In the genomic region with DNA sequence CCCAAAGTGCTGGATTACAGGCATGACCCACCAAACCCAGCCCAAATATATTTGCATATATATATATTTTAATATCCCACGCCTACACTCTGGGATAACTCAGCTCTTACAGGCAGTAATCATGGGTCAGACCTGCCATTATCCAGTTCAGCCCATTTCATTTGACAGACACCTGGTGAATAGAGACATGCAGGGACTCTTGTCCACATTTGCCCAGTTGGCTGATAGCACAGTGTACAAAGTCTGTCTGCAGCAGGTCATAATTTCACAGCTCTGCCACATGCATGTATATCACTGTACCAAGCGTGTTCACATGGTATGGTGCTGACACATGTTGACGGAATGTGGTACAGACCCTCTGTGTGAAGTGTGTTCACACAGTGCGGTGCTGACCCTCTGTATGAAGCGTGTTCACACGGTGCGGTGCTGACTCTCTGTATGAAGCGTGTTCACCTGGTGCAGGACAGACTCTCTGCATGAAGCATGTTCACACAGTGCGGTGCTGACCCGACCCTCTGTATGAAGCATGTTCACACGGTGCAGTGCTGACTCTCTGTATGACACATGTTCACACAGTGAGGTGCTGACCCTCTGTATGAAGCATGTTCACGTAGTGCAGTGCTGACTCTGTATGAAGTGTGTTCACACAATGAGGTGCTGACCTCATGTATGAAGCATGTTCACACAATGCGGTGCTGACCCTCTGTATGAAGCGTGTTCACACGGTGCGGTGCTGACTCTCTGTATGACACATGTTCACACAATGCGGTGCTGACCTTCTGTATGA, we compare ENCODE assay signal across 1 cellular context.
TF ChIP-seq lines count a peak whose summit lies in the region.

No MANE protein-coding gene starts in this region.

TF ChIP-seq in HepG2, 621 proteins besides CTCF, POLR2A, EP300 and RAD21 (continued from another document and continues in another):
- TF ChIP-seq, protein P1, sequence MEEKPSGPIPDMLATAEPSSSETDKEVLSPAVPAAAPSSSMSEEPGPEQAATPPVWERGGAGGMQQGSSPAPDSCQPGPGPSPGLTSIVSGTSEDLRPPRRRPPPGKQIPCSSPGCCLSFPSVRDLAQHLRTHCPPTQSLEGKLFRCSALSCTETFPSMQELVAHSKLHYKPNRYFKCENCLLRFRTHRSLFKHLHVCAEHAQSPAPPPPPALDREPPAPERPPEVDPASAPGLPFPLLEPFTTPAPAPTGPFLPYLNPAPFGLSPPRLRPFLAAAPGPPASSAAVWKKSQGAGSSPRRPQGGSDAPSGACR (CRISPR knock-in tag; IDR thresholded peaks at IDR 0.05) = no peak
- TF ChIP-seq ARID2 (CRISPR knock-in tag; IDR thresholded peaks at IDR 0.05; ENCODE audit: borderline replicate concordance) (no peak), ZNF605 (CRISPR knock-in tag; IDR thresholded peaks at IDR 0.05) (0 out of 2 replicates have a peak, but pooled peaks have one; percentile 38), MLLT10 (CRISPR knock-in tag; IDR thresholded peaks at IDR 0.05) (no peak), ZFYVE20 (CRISPR knock-in tag; IDR thresholded peaks at IDR 0.05; ENCODE audit: borderline replicate concordance, low read depth) (no peak), AHR (CRISPR knock-in tag; IDR thresholded peaks at IDR 0.05) (no peak), TP53 (CRISPR knock-in tag; conservative IDR thresholded peaks at IDR 0.05) (no peak), ISX (CRISPR knock-in tag; conservative IDR thresholded peaks at IDR 0.05) (no peak), FOSL2 (CRISPR knock-in tag; IDR thresholded peaks at IDR 0.05) (0 out of 2 replicates have a peak, but pooled peaks have one; percentile 22), GABPA (IDR thresholded peaks at IDR 0.05; ENCODE audit: low read depth, low read length) (no peak), GABPA (CRISPR knock-in tag; IDR thresholded peaks at IDR 0.05; ENCODE audit: low read depth) (no peak), FOXM1 (CRISPR knock-in tag; IDR thresholded peaks at IDR 0.05) (no peak), ZNF629 (CRISPR knock-in tag; conservative IDR thresholded peaks at IDR 0.05) (peak; percentile 57), ZNF788 (CRISPR knock-in tag; IDR thresholded peaks at IDR 0.05; ENCODE audit: borderline replicate concordance) (no peak), ZNF292 (CRISPR knock-in tag; IDR thresholded peaks at IDR 0.05; ENCODE audit: borderline replicate concordance, low read depth) (0 out of 2 replicates have a peak, but pooled peaks have one; percentile 25), NAIF1 (CRISPR knock-in tag; IDR thresholded peaks at IDR 0.05; ENCODE audit: borderline replicate concordance) (no peak), ZNF207 (IDR thresholded peaks at IDR 0.05; ENCODE audit: borderline replicate concordance) (no peak), SALL1 (CRISPR knock-in tag; IDR thresholded peaks at IDR 0.05) (peak; percentile 38; the same call in 1 of the 2 replicates)
- TF ChIP-seq, protein P2, sequence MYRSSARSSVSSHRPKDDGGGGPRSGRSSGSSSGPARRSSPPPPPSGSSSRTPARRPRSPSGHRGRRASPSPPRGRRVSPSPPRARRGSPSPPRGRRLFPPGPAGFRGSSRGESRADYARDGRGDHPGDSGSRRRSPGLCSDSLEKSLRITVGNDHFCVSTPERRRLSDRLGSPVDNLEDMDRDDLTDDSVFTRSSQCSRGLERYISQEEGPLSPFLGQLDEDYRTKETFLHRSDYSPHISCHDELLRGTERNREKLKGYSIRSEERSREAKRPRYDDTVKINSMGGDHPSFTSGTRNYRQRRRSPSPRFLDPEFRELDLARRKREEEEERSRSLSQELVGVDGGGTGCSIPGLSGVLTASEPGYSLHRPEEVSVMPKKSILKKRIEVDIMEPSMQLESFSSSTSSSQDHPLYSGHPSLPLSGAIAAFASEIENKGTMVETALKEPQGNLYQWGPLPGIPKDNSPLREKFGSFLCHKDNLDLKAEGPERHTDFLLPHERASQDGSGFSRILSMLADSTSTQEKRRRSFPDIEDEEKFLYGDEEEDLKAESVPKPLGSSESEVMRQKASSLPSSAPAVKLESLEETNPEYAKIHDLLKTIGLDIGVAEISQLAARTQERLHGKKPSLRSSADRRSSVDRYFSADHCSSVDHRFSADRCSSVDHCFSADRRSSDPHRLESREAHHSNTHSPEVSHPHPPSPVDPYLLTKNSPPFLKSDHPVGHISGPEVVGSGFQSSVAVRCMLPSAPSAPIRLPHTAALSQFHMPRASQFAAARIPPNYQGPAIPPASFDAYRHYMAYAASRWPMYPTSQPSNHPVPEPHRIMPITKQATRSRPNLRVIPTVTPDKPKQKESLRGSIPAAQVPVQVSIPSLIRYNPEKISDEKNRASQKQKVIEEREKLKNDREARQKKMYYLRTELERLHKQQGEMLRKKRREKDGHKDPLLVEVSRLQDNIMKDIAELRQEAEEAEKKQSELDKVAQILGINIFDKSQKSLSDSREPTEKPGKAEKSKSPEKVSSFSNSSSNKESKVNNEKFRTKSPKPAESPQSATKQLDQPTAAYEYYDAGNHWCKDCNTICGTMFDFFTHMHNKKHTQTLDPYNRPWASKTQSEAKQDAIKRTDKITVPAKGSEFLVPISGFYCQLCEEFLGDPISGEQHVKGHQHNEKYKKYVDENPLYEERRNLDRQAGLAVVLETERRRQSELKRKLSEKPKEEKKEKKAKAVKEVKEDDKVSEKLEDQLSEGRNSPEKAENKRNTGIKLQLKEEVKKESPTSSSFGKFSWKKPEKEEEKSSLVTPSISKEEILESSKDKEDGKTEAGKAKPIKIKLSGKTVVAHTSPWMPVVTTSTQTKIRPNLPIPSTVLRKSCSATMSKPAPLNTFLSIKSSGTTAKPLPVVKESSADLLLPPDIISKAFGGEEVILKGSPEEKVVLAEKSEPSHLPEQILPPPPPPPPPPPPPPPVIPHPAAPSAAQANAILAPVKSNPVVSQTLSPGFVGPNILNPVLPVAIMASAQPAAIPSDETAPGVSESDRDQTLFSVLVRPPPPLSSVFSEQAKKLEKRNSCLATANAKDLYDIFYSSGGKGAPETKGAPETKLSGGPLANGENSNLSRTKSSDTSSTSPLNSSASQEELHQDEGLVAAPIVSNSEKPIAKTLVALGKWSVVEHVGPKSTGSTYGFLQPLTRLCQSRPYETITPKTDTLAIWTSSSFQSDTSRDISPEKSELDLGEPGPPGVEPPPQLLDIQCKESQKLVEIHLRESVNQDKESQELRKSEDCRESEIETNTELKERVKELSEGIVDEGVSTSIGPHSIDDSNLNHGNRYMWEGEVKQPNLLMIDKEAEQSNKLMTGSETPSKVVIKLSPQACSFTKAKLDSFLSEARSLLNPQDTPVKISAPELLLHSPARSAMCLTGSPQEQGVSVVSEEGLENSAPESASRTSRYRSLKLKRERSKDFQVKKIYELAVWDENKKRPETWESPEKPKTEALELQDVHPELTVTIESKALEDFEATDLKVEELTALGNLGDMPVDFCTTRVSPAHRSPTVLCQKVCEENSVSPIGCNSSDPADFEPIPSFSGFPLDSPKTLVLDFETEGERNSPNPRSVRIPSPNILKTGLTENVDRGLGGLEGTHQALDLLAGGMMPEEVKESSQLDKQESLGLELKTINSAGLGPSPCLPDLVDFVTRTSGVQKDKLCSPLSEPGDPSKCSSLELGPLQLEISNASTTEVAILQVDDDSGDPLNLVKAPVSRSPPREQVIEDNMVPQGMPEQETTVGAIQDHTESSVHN (CRISPR knock-in tag; IDR thresholded peaks at IDR 0.05) = no peak
- TF ChIP-seq, protein P3, sequence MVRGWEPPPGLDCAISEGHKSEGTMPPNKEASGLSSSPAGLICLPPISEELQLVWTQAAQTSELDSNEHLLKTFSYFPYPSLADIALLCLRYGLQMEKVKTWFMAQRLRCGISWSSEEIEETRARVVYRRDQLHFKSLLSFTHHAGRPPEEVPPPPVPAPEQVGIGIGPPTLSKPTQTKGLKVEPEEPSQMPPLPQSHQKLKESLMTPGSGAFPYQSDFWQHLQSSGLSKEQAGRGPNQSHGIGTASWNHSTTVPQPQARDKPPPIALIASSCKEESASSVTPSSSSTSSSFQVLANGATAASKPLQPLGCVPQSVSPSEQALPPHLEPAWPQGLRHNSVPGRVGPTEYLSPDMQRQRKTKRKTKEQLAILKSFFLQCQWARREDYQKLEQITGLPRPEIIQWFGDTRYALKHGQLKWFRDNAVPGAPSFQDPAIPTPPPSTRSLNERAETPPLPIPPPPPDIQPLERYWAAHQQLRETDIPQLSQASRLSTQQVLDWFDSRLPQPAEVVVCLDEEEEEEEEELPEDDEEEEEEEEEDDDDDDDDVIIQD (CRISPR knock-in tag; IDR thresholded peaks at IDR 0.05; ENCODE audit: low read depth) = no peak
- TF ChIP-seq, protein P4, sequence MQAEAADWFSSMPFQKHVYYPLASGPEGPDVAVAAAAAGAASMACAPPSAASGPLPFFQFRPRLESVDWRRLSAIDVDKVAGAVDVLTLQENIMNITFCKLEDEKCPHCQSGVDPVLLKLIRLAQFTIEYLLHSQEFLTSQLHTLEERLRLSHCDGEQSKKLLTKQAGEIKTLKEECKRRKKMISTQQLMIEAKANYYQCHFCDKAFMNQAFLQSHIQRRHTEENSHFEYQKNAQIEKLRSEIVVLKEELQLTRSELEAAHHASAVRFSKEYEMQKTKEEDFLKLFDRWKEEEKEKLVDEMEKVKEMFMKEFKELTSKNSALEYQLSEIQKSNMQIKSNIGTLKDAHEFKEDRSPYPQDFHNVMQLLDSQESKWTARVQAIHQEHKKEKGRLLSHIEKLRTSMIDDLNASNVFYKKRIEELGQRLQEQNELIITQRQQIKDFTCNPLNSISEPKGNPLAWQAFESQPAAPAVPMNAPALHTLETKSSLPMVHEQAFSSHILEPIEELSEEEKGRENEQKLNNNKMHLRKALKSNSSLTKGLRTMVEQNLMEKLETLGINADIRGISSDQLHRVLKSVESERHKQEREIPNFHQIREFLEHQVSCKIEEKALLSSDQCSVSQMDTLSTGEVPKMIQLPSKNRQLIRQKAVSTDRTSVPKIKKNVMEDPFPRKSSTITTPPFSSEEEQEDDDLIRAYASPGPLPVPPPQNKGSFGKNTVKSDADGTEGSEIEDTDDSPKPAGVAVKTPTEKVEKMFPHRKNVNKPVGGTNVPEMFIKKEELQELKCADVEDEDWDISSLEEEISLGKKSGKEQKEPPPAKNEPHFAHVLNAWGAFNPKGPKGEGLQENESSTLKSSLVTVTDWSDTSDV (CRISPR knock-in tag; IDR thresholded peaks at IDR 0.05) = no peak
- TF ChIP-seq, protein P5, sequence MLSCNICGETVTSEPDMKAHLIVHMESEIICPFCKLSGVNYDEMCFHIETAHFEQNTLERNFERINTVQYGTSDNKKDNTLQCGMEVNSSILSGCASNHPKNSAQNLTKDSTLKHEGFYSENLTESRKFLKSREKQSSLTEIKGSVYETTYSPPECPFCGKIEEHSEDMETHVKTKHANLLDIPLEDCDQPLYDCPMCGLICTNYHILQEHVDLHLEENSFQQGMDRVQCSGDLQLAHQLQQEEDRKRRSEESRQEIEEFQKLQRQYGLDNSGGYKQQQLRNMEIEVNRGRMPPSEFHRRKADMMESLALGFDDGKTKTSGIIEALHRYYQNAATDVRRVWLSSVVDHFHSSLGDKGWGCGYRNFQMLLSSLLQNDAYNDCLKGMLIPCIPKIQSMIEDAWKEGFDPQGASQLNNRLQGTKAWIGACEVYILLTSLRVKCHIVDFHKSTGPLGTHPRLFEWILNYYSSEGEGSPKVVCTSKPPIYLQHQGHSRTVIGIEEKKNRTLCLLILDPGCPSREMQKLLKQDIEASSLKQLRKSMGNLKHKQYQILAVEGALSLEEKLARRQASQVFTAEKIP (CRISPR knock-in tag; IDR thresholded peaks at IDR 0.05; ENCODE audit: borderline replicate concordance) = no peak
- TF ChIP-seq, protein P6, sequence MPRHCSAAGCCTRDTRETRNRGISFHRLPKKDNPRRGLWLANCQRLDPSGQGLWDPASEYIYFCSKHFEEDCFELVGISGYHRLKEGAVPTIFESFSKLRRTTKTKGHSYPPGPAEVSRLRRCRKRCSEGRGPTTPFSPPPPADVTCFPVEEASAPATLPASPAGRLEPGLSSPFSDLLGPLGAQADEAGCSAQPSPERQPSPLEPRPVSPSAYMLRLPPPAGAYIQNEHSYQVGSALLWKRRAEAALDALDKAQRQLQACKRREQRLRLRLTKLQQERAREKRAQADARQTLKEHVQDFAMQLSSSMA (CRISPR knock-in tag; IDR thresholded peaks at IDR 0.05) = no peak
- TF ChIP-seq, protein P7, sequence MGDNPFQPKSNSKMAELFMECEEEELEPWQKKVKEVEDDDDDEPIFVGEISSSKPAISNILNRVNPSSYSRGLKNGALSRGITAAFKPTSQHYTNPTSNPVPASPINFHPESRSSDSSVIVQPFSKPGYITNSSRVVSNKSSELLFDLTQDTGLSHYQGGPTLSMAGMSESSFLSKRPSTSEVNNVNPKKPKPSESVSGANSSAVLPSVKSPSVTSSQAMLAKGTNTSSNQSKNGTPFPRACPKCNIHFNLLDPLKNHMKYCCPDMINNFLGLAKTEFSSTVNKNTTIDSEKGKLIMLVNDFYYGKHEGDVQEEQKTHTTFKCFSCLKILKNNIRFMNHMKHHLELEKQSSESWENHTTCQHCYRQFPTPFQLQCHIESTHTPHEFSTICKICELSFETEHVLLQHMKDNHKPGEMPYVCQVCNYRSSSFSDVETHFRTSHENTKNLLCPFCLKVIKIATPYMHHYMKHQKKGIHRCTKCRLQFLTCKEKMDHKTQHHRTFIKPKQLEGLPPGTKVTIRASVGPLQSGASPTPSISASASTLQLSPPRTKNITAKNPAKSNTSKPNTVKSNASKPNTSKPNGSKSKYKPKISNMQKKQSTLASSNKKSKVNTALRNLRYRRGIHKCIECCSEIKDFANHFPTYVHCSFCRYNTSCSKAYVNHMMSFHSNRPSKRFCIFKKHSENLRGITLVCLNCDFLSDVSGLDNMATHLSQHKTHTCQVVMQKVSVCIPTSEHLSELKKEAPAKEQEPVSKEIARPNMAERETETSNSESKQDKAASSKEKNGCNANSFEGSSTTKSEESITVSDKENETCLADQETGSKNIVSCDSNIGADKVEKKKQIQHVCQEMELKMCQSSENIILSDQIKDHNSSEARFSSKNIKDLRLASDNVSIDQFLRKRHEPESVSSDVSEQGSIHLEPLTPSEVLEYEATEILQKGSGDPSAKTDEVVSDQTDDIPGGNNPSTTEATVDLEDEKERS (CRISPR knock-in tag; IDR thresholded peaks at IDR 0.05) = no peak
- TF ChIP-seq, protein P8, sequence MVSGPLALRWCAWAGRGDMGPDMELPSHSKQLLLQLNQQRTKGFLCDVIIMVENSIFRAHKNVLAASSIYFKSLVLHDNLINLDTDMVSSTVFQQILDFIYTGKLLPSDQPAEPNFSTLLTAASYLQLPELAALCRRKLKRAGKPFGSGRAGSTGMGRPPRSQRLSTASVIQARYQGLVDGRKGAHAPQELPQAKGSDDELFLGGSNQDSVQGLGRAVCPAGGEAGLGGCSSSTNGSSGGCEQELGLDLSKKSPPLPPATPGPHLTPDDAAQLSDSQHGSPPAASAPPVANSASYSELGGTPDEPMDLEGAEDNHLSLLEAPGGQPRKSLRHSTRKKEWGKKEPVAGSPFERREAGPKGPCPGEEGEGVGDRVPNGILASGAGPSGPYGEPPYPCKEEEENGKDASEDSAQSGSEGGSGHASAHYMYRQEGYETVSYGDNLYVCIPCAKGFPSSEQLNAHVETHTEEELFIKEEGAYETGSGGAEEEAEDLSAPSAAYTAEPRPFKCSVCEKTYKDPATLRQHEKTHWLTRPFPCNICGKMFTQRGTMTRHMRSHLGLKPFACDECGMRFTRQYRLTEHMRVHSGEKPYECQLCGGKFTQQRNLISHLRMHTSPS (CRISPR knock-in tag; IDR thresholded peaks at IDR 0.05; ENCODE audit: low read depth) = peak; percentile 26; the same call in 1 of the 2 replicates
